ENCODE assay signal across 8 cellular contexts in the genomic region with DNA sequence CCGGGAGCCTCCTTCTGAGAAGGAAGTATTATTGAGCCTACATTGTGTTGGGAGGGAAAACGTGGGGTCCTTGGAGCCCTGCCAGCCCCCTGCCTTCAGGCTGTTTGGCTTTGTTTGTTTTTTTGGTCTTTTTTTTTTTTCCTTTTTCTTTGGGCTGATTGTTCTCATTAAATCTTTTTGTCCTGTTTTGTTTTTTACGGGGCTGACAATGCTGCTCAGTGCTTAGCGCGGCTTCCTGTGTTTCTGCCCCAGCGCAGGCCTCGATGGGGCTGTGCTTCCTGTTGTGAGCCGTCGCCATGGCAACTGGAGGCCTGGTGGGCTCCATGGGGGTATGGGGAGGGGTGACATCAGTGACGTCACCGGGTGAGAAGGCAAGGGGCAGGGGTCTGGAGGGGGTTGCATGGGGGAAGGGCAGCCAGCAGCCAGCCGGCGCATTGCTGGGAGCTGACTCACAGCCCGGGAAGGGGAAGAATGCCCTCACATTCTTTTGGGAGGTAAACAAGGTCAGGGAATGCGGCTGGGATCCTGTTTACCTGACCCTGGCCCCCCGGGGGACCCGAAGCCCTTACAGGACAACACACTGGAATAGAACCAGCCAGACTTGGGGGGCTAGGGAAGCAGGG. TPM values are rescaled to one million over a fixed set of nuclear protein-coding genes. Genes with fewer than 3 reads are reported as not detected.
DNase-seq lines count a peak whose midpoint lies in the region; ATAC-seq lines count a peak whose summit lies in the region.

No MANE protein-coding gene starts in this region.

- DNase-seq in 8988T: peak; percentile 43
- peak; percentile 95 for DNase-seq in HK-2 (ENCODE audit: unreplicated experiment)
- peak; percentile 56 for DNase-seq in activated CD4-positive, alpha-beta T cell treated with anti-CD3 and anti-CD28 coated beads for 1 hour
- DNase-seq in cerebellar cortex (ENCODE audit: low spot score): peak; percentile 80
- DNase-seq in left colon: peak; percentile 49 to 72
- peak; percentile 56 to 64 for DNase-seq in stimulated activated CD4-positive, alpha-beta T cell treated with anti-CD3 and anti-CD28 coated beads, Interleukin-2, amount 100 ng/mL, for 24 hours
- no peak for DNase-seq in NCI-H526 (lab: John Stamatoyannopoulos, UW)

- no peak for ATAC-seq in left colon
- ATAC-seq in HG03571 (IDR thresholded peaks at IDR 0.05; ENCODE audit: unreplicated experiment): no peak

- intact Hi-C loops in left colon (cut with DNase I, micrococcal nuclease): loop anchor here in 1 of 2 donors (5.0 kb wide), 1 partner anchor 143 kb away; the partner anchor contains the start of gene RPL3

RNA-seq across cellular contexts. Expression of gene CBX7, which starts 22.1 kb away (rescaled TPM):
- total RNA-seq in left colon: 10 to 100 TPM; 18.6 to 33.4 TPM

Comparison
In these comparisons a context has a peak if more than half of its experiments do, and no peak if none do; other contexts are left out.
1. DNase-seq: peak in 8988T (single experiment), HK-2 (single experiment), activated CD4-positive, alpha-beta T cell treated with anti-CD3 and anti-CD28 coated beads for 1 hour (single experiment), cerebellar cortex (single experiment), left colon (2 of 2) and stimulated activated CD4-positive, alpha-beta T cell treated with anti-CD3 and anti-CD28 coated beads, Interleukin-2, amount 100 ng/mL, for 24 hours (2 of 2); none in NCI-H526 (0 of 2).